ENCODE assay signal across 8 cellular contexts in the genomic region with DNA sequence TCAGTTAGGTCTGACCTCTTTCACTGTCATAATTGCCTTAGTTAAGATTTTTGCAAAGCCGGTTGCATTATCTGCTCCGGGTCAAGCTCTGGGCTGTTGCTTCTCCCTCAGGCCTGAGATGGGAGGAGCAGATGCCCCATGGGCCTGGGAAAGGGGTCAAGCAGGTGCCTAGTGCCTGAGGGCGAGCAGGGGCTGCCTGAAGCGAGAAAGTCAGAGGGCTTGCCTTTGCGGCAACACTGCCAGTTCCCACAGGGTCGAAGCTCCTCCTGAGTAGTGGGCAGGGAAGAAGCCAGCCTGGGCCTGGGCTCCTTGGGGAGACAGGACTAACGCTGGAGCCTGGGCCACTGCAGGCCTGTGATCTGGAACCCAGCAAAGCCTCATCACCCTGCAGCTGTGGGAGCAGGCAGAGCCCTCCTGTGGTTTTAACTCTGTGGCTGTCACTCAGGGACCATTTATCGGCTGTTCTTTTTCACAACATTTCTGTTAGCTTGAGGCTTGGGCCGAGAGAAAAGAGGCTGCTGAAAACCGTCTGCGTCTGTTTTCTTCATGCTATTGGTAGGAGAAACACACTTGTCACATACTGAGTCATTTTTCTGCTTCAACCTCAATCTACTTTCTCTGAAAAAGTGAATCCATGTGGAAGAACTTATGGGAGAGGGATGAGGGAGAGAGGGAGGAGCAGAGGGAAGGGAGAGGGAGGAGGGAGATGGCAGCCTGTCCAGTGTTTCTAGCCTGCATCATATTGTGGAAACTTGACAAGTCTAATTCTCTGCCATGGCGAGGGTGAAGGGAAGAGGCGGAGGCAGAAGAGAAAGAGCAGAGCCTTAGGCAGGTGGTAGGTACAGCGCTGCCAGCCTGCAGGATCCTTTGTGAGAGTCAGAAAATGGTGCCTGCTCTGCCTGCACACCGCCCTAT.
A peak's percentile ranks its signal among the peaks of the same experiment; 100 is the strongest.
DNase-seq lines count a peak whose midpoint lies in the region; ATAC-seq and TF ChIP-seq lines count a peak whose summit lies in the region.

No MANE protein-coding gene starts in this region.

- H3K27ac ChIP-seq in SK-N-SH (ENCODE audit: low read depth in 2 of 2, low read length in 1 of 2) (peak overlapping the region in 1 of 2 experiments; percentile 6; a peak in 1 of 4 replicates), left ventricle myocardium inferior (replicated peaks) (peak overlapping the region; percentile 51)

- intact Hi-C loops in left ventricle myocardium inferior (cut with micrococcal nuclease), result no loop called here

- CTCF ChIA-PET in SK-N-SH (lab: Yijun Ruan, JAX), result interaction anchor here (1.0 kb wide), 1 partner anchor 60 kb away, joined by 4 read pairs; no protein-coding TSS in a partner anchor

- H3K4me3 ChIP-seq in SK-N-SH (ENCODE audit: low read depth in 2 of 2, low read length in 1 of 2) (no peak overlapping the region), left ventricle myocardium inferior (no peak overlapping the region)

- ATAC-seq in HG02943 (IDR thresholded peaks at IDR 0.05; ENCODE audit: low read depth, unreplicated experiment), result peak; percentile 69
- no peak for ATAC-seq in HG03095 (IDR thresholded peaks at IDR 0.05; ENCODE audit: unreplicated experiment)
- ATAC-seq in HG03469 (IDR thresholded peaks at IDR 0.05; ENCODE audit: unreplicated experiment), result no peak
- ATAC-seq in HG02763 (IDR thresholded peaks at IDR 0.05; ENCODE audit: unreplicated experiment), result no peak

- H3K9me2 ChIP-seq in SK-N-SH, result no peaks in the 10 kb centered on the region

- no peak overlapping the region for H3K9ac ChIP-seq in SK-N-SH

- no peaks in the 10 kb centered on the region for H4K20me1 ChIP-seq in SK-N-SH (ENCODE audit: insufficient read depth)

- no peaks in the 10 kb centered on the region for H3K79me2 ChIP-seq in SK-N-SH (ENCODE audit: insufficient read depth)

- H3K27me3 ChIP-seq in SK-N-SH (ENCODE audit: insufficient read depth), result no peaks in the 10 kb centered on the region
- no peaks in the 10 kb centered on the region for H3K27me3 ChIP-seq in left ventricle myocardium inferior (ENCODE audit: low read depth)

- no peak overlapping the region for H3K4me2 ChIP-seq in SK-N-SH

- TF ChIP-seq RAD21 in SK-N-SH (IDR thresholded peaks at IDR 0.05; ENCODE audit: low read length), result no peak; the same call in 1 of the 2 replicates

- H2AFZ ChIP-seq in SK-N-SH (ENCODE audit: low read depth), result peak overlapping the region; percentile 19; the same call in 1 of the 2 replicates

- no peaks in the 10 kb centered on the region for H3F3A ChIP-seq in SK-N-SH (replicated peaks; ENCODE audit: insufficient read depth)

- no peaks in the 10 kb centered on the region for H3K9me3 ChIP-seq in SK-N-SH
- no peaks in the 10 kb centered on the region for H3K9me3 ChIP-seq in left ventricle myocardium inferior (replicated peaks)

- POLR2A ChIA-PET in SK-N-SH (lab: Yijun Ruan, JAX), result no interaction called here

- WGBS in SK-N-SH (ENCODE audit: low lambda C conversion rate), result 81% methylated on average over 14 of the region's 15 CpGs

- no peak for TF ChIP-seq CTCF in SK-N-SH (IDR thresholded peaks at IDR 0.05)
- TF ChIP-seq CTCF in left ventricle myocardium inferior (IDR thresholded peaks at IDR 0.05; ENCODE audit: borderline replicate concordance), result no peak

- TF ChIP-seq EP300 in SK-N-SH (IDR thresholded peaks at IDR 0.05; ENCODE audit: borderline replicate concordance in 1 of 2, low read depth in 1 of 2, low read length in 1 of 2), result no peak

- H3K4me1 ChIP-seq in SK-N-SH (ENCODE audit: control insufficient read depth in 1 of 2, insufficient read depth in 2 of 2, low read depth in 1 of 2, low read length in 1 of 2) (peaks cover 10 to 13% of the 10 kb centered on the region in 2 experiments; a peak in 3 of 4 replicates), left ventricle myocardium inferior (peaks cover 9% of the 10 kb centered on the region)

- no peaks in the 10 kb centered on the region for H3K36me3 ChIP-seq in SK-N-SH (replicated peaks in 1 of 2; ENCODE audit: control insufficient read depth in 1 of 2, insufficient read depth in 2 of 2, low read length in 1 of 2)
- H3K36me3 ChIP-seq in left ventricle myocardium inferior, result no peaks in the 10 kb centered on the region

- DNase-seq in DMS 273 (lab: John Stamatoyannopoulos, UW; ENCODE audit: unreplicated experiment), result peak; percentile 62
- peak; percentile 67 for DNase-seq in SK-N-SH
- peak; percentile 23 for DNase-seq in left ventricle myocardium inferior
- DNase-seq in GM19240 (ENCODE audit: insufficient read length, low spot score), result no peak

TF ChIP-seq in SK-N-SH, 30 proteins besides CTCF, POLR2A, EP300 and RAD21:
- TF ChIP-seq FOXJ3 (CRISPR knock-in tag; IDR thresholded peaks at IDR 0.05), result no peak
- TF ChIP-seq CHD2 (IDR thresholded peaks at IDR 0.05; ENCODE audit: low read length, partially characterized antibody), result no peak
- TF ChIP-seq, protein P1, sequence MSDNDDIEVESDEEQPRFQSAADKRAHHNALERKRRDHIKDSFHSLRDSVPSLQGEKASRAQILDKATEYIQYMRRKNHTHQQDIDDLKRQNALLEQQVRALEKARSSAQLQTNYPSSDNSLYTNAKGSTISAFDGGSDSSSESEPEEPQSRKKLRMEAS (IDR thresholded peaks at IDR 0.05; ENCODE audit: low read depth), result no peak
- TF ChIP-seq GATA2 (CRISPR knock-in tag; IDR thresholded peaks at IDR 0.05), result peak; percentile 17; the same call in 1 of the 2 replicates
- TF ChIP-seq RFX5 (IDR thresholded peaks at IDR 0.05; ENCODE audit: low read length), result no peak
- TF ChIP-seq NFIC (IDR thresholded peaks at IDR 0.05; ENCODE audit: borderline replicate concordance), result peak; percentile 55
- TF ChIP-seq ELF1 (IDR thresholded peaks at IDR 0.05), result no peak
- peak; percentile 37; the same call in 1 of the 2 replicates for TF ChIP-seq PBX3 (IDR thresholded peaks at IDR 0.05)
- no peak for TF ChIP-seq JUND (IDR thresholded peaks at IDR 0.05)
- no peak for TF ChIP-seq REST (IDR thresholded peaks at IDR 0.05; ENCODE audit: low read depth, low read length)
TF ChIP-seq in SK-N-SH: peak in this region for 3.
